Comparison of ENCODE assay signal across 2 cellular contexts in genomic region chr13:30289533-30289932, GRCh38.
A peak's percentile ranks its signal among the peaks of the same experiment; 100 is the strongest.
TF ChIP-seq lines count a peak whose summit lies in the region.

No MANE protein-coding gene starts in this region.

TF ChIP-seq in SK-N-SH, 30 proteins besides CTCF, POLR2A, EP300 and RAD21:
- 0 out of 2 replicates have a peak, but pooled peaks have one; percentile 37 for TF ChIP-seq MXI1 (IDR thresholded peaks at IDR 0.05; ENCODE audit: low read depth, low read length)
- no peak for TF ChIP-seq PBX3 (IDR thresholded peaks at IDR 0.05)

TF ChIP-seq in HepG2, 621 proteins besides CTCF, POLR2A, EP300 and RAD21:
- TF ChIP-seq SSRP1 (CRISPR knock-in tag; IDR thresholded peaks at IDR 0.05) (no peak), ZSCAN31 (CRISPR knock-in tag; IDR thresholded peaks at IDR 0.05; ENCODE audit: low read depth) (no peak), RNF2 (conservative IDR thresholded peaks at IDR 0.05; ENCODE audit: low read depth) (no peak), ATF7 (IDR thresholded peaks at IDR 0.05) (no peak), ATF7 (CRISPR knock-in tag; IDR thresholded peaks at IDR 0.05) (no peak), NPAS2 (CRISPR knock-in tag; IDR thresholded peaks at IDR 0.05; ENCODE audit: borderline replicate concordance) (no peak), HINFP (CRISPR knock-in tag; IDR thresholded peaks at IDR 0.05; ENCODE audit: low read depth) (no peak), EZH2 (conservative IDR thresholded peaks at IDR 0.05; ENCODE audit: low read depth, low read length) (no peak), LCORL (IDR thresholded peaks at IDR 0.05) (no peak), LCORL (CRISPR knock-in tag; IDR thresholded peaks at IDR 0.05) (no peak), U2AF2 (IDR thresholded peaks at IDR 0.05; ENCODE audit: low read depth, low read length) (no peak), YEATS4 (CRISPR knock-in tag; IDR thresholded peaks at IDR 0.05; ENCODE audit: borderline replicate concordance) (no peak), ZNF276 (CRISPR knock-in tag; IDR thresholded peaks at IDR 0.05; ENCODE audit: low read depth) (no peak), HIVEP1 (CRISPR knock-in tag; IDR thresholded peaks at IDR 0.05) (no peak)
